8 cellular contexts compared by ENCODE assay signal in genomic region chr4:157045507-157046127, GRCh38. TPM values are rescaled to one million over a fixed set of nuclear protein-coding genes. Genes with fewer than 3 reads are reported as not detected.
DNase-seq lines count a peak whose midpoint lies in the region; ATAC-seq and TF ChIP-seq lines count a peak whose summit lies in the region.

No MANE protein-coding gene starts in this region.

- H3K9me3 Mint-ChIP-seq in activated CD8-positive, alpha-beta memory T cell treated with anti-CD3 and anti-CD28 coated beads, Interleukin-2, amount 10 ng/mL, durations not matched to agents 7 days and 5 days (ENCODE audit: low read depth): peaks cover 2% of the 10 kb centered on the region

- TF ChIP-seq EP300 in Ishikawa (IDR thresholded peaks at IDR 0.05; ENCODE audit: borderline replicate concordance): 0 out of 2 replicates have a peak, but pooled peaks have one; percentile 15

- no peak overlapping the region for H3K27ac ChIP-seq in SJCRH30

- no peak overlapping the region for H3K4me3 Mint-ChIP-seq in activated CD8-positive, alpha-beta memory T cell treated with anti-CD3 and anti-CD28 coated beads, Interleukin-2, amount 10 ng/mL, durations not matched to agents 7 days and 5 days

- H3K4me1 ChIP-seq in SJCRH30: no peaks in the 10 kb centered on the region

- TF ChIP-seq CTCF in fibroblast of the aortic adventitia (IDR thresholded peaks at IDR 0.05; ENCODE audit: insufficient read depth, low read length): peak; percentile 93

- H3K4me3 ChIP-seq in SJCRH30: no peak overlapping the region
- H3K4me3 ChIP-seq in fibroblast of the aortic adventitia (ENCODE audit: low read depth, low read length): no peak overlapping the region

- H3K27ac Mint-ChIP-seq in activated CD8-positive, alpha-beta memory T cell treated with anti-CD3 and anti-CD28 coated beads, Interleukin-2, amount 10 ng/mL, durations not matched to agents 7 days and 5 days: no peak overlapping the region

- no peaks in the 10 kb centered on the region for H3K9me3 ChIP-seq in SJCRH30 (replicated peaks)

- H3K27me3 ChIP-seq in SJCRH30: no peaks in the 10 kb centered on the region

- no peaks in the 10 kb centered on the region for H3K36me3 Mint-ChIP-seq in activated CD8-positive, alpha-beta memory T cell treated with anti-CD3 and anti-CD28 coated beads, Interleukin-2, amount 10 ng/mL, durations not matched to agents 7 days and 5 days

- H3K4me1 Mint-ChIP-seq in activated CD8-positive, alpha-beta memory T cell treated with anti-CD3 and anti-CD28 coated beads, Interleukin-2, amount 10 ng/mL, durations not matched to agents 7 days and 5 days: no peaks in the 10 kb centered on the region

- DNase-seq in EL (peak; percentile 74), SJCRH30 (peak; percentile 23 to 66), fibroblast of the aortic adventitia (ENCODE audit: low read depth) (peak; percentile 79), pons (ENCODE audit: low spot score) (peak; percentile 81), ecto neural progenitor cell (ENCODE audit: low spot score) (no peak)
- DNase-seq in activated CD8-positive, alpha-beta memory T cell treated with anti-CD3 and anti-CD28 coated beads, Interleukin-2, amount 10 ng/mL, durations not matched to agents 7 days and 5 days: no peak

- CTCF ChIA-PET in activated CD8-positive, alpha-beta memory T cell treated with anti-CD3 and anti-CD28 coated beads, Interleukin-2, amount 10 ng/mL, durations not matched to agents 7 days and 5 days (lab: Charles Lee): no interaction called here

- TF ChIP-seq RAD21 in Ishikawa (IDR thresholded peaks at IDR 0.05; ENCODE audit: low read depth): peak; percentile 97

- no peaks in the 10 kb centered on the region for H3K27me3 Mint-ChIP-seq in activated CD8-positive, alpha-beta memory T cell treated with anti-CD3 and anti-CD28 coated beads, Interleukin-2, amount 10 ng/mL, durations not matched to agents 7 days and 5 days

- peak; percentile 76 for ATAC-seq in GM21447 (IDR thresholded peaks at IDR 0.05; ENCODE audit: unreplicated experiment)
- no peak for ATAC-seq in activated CD8-positive, alpha-beta memory T cell treated with anti-CD3 and anti-CD28 coated beads, Interleukin-2, amount 10 ng/mL, durations not matched to agents 7 days and 5 days

- no peaks in the 10 kb centered on the region for H3K36me3 ChIP-seq in SJCRH30

TF ChIP-seq in Ishikawa, 13 proteins besides CTCF, POLR2A, EP300 and RAD21:
- TF ChIP-seq USF1 (IDR thresholded peaks at IDR 0.05) (no peak), MAX (IDR thresholded peaks at IDR 0.05) (peak; percentile 25; the same call in 1 of the 2 replicates)

RNA-seq across cellular contexts. Expression of gene GLRB, which starts 30.3 kb away (rescaled TPM):
- total RNA-seq in SJCRH30 (2014; rRNA removed; shearing (Covaris generic)): 4.7 and 5.1 TPM in 2 replicates
- total RNA-seq in fibroblast of the aortic adventitia (ENCODE audit: low replicate concordance): 3.0 and 7.8 TPM in 2 replicates
- not detected for total RNA-seq in activated CD8-positive, alpha-beta memory T cell treated with anti-CD3 and anti-CD28 coated beads, Interleukin-2, amount 10 ng/mL, durations not matched to agents 7 days and 5 days

Comparison
In these comparisons a context has a peak if more than half of its experiments do, and no peak if none do; other contexts are left out.
1. DNase-seq: peak in EL (single experiment), SJCRH30 (2 of 2), fibroblast of the aortic adventitia (single experiment) and pons (single experiment); none in activated CD8-positive, alpha-beta memory T cell treated with anti-CD3 and anti-CD28 coated beads, Interleukin-2, amount 10 ng/mL, durations not matched to agents 7 days and 5 days (single experiment) and ecto neural progenitor cell (single experiment).